In genomic region chr7:91112902-91113321, GRCh38 we compare ENCODE assay signal across 19 cellular contexts.
DNase-seq lines count a peak whose midpoint lies in the region; ATAC-seq, FAIRE-seq and TF ChIP-seq lines count a peak whose summit lies in the region.
"Had no signal": no experiment of that assay in that cellular context is flagged by ENCODE, and none has a peak within 500 bp of the region (broad histone marks: within the 10 kb centered on the region; RNA-seq: fewer than 3 reads in every experiment).

No MANE protein-coding gene starts in this region.

- H3K4me3 ChIP-seq in astrocyte (ENCODE audit: insufficient read depth, low read depth, low read length): no peak overlapping the region
- no peak overlapping the region for H3K4me3 ChIP-seq in fibroblast of villous mesenchyme (ENCODE audit: low read depth, low read length)
- H3K4me3 ChIP-seq: cardiac muscle cell, PC-9, spleen, transverse colon had no signal

- H3K9me3 Mint-ChIP-seq in astrocyte (ENCODE audit: unreplicated experiment): no peaks in the 10 kb centered on the region
- H3K9me3 Mint-ChIP-seq in activated naive CD4-positive, alpha-beta T cell treated with anti-CD3 and anti-CD28 coated beads, Interleukin-2, amount 10 ng/mL, durations not matched to agents 7 days and 5 days: no peaks in the 10 kb centered on the region
- H3K9me3 Mint-ChIP-seq: activated CD4-positive, alpha-beta T cell treated with anti-CD3 and anti-CD28 coated beads, Interleukin-2, amount 10 ng/mL, durations not matched to agents 24 days and 14 days; activated naive CD4-positive, alpha-beta T cell treated with anti-CD3 and anti-CD28 coated beads, Interleukin-2, amount 50 U/mL, for 24 hours; stimulated activated memory B cell treated with anti-CD40 and anti-IgM and Interleukin-4, amounts not matched to agents 10 μg/mL and 1 μg/mL and 100 μg/mL, for 72 hours had no signal

- H3K27me3 ChIP-seq in astrocyte (ENCODE audit: insufficient read depth, low read length): no peaks in the 10 kb centered on the region
- H3K27me3 ChIP-seq: cardiac muscle cell, spleen, transverse colon had no signal

- no peak overlapping the region for H2AFZ ChIP-seq in astrocyte (ENCODE audit: low read depth, low read length)
- H2AFZ ChIP-seq: PC-9 had no signal

- H3K79me2 ChIP-seq in astrocyte (ENCODE audit: insufficient read depth, low read length): no peaks in the 10 kb centered on the region

- H3K9me3 ChIP-seq in astrocyte (ENCODE audit: insufficient read depth, low read depth, low read length): no peaks in the 10 kb centered on the region
- H3K9me3 ChIP-seq: spleen, transverse colon had no signal

- peaks cover 6% of the 10 kb centered on the region for H3K4me1 Mint-ChIP-seq in astrocyte (ENCODE audit: low read depth, unreplicated experiment)
- no peaks in the 10 kb centered on the region for H3K4me1 Mint-ChIP-seq in activated naive CD4-positive, alpha-beta T cell treated with anti-CD3 and anti-CD28 coated beads, Interleukin-2, amount 10 ng/mL, durations not matched to agents 7 days and 5 days
- H3K4me1 Mint-ChIP-seq: activated CD4-positive, alpha-beta T cell treated with anti-CD3 and anti-CD28 coated beads, Interleukin-2, amount 10 ng/mL, durations not matched to agents 24 days and 14 days; activated naive CD4-positive, alpha-beta T cell treated with anti-CD3 and anti-CD28 coated beads, Interleukin-2, amount 50 U/mL, for 24 hours; stimulated activated memory B cell treated with anti-CD40 and anti-IgM and Interleukin-4, amounts not matched to agents 10 μg/mL and 1 μg/mL and 100 μg/mL, for 72 hours had no signal

- DNase-seq in astrocyte (ENCODE audit: low read depth) (peak; percentile 44), fibroblast of villous mesenchyme (ENCODE audit: low read depth) (peak; percentile 58), NCI-H2107 treated with DMSO at 0.1 percent for 48 hours (lab: John Stamatoyannopoulos, UW; ENCODE audit: unreplicated experiment) (no peak), substantia nigra (lab: John Stamatoyannopoulos, UW) (no peak)
- no peak for DNase-seq in activated naive CD4-positive, alpha-beta T cell treated with anti-CD3 and anti-CD28 coated beads, Interleukin-2, amount 10 ng/mL, durations not matched to agents 7 days and 5 days
- DNase-seq: activated CD4-positive, alpha-beta T cell treated with anti-CD3 and anti-CD28 coated beads, Interleukin-2, amount 10 ng/mL, durations not matched to agents 24 days and 14 days; effector CD8-positive, alpha-beta T cell; left ventricle myocardium superior; NCI-H187 treated with DMSO at 0.1 percent for 48 hours; NCI-H526 treated with DMSO at 0.1 percent for 48 hours; PC-9; spleen; transverse colon had no signal

- CTCF ChIA-PET in activated naive CD4-positive, alpha-beta T cell treated with anti-CD3 and anti-CD28 coated beads, Interleukin-2, amount 10 ng/mL, durations not matched to agents 7 days and 5 days (lab: Charles Lee): no interaction called here

- no peak for TF ChIP-seq CTCF in astrocyte (IDR thresholded peaks at IDR 0.05; ENCODE audit: insufficient read depth, low read depth, low read length)
- TF ChIP-seq CTCF in fibroblast of villous mesenchyme (IDR thresholded peaks at IDR 0.05; ENCODE audit: insufficient read depth, low read depth, low read length): no peak

- H3K4me3 Mint-ChIP-seq in astrocyte (ENCODE audit: unreplicated experiment): no peak overlapping the region
- H3K4me3 Mint-ChIP-seq in activated naive CD4-positive, alpha-beta T cell treated with anti-CD3 and anti-CD28 coated beads, Interleukin-2, amount 10 ng/mL, durations not matched to agents 7 days and 5 days: no peak overlapping the region
- H3K4me3 Mint-ChIP-seq: activated CD4-positive, alpha-beta T cell treated with anti-CD3 and anti-CD28 coated beads, Interleukin-2, amount 10 ng/mL, durations not matched to agents 24 days and 14 days; activated naive CD4-positive, alpha-beta T cell treated with anti-CD3 and anti-CD28 coated beads, Interleukin-2, amount 50 U/mL, for 24 hours; stimulated activated memory B cell treated with anti-CD40 and anti-IgM and Interleukin-4, amounts not matched to agents 10 μg/mL and 1 μg/mL and 100 μg/mL, for 72 hours had no signal

- no peaks in the 10 kb centered on the region for H3K27me3 Mint-ChIP-seq in astrocyte (ENCODE audit: low read depth, unreplicated experiment)
- no peaks in the 10 kb centered on the region for H3K27me3 Mint-ChIP-seq in activated naive CD4-positive, alpha-beta T cell treated with anti-CD3 and anti-CD28 coated beads, Interleukin-2, amount 10 ng/mL, durations not matched to agents 7 days and 5 days
- H3K27me3 Mint-ChIP-seq: activated CD4-positive, alpha-beta T cell treated with anti-CD3 and anti-CD28 coated beads, Interleukin-2, amount 10 ng/mL, durations not matched to agents 24 days and 14 days; activated naive CD4-positive, alpha-beta T cell treated with anti-CD3 and anti-CD28 coated beads, Interleukin-2, amount 50 U/mL, for 24 hours; stimulated activated memory B cell treated with anti-CD40 and anti-IgM and Interleukin-4, amounts not matched to agents 10 μg/mL and 1 μg/mL and 100 μg/mL, for 72 hours had no signal

- H3K27ac ChIP-seq in astrocyte (ENCODE audit: low read depth, low read length) (no peak overlapping the region), substantia nigra (ENCODE audit: low read depth, low read length, poor library complexity, severe bottlenecking) (no peak overlapping the region)
- H3K27ac ChIP-seq: C4-2B, cardiac muscle cell, PC-9, spleen, transverse colon had no signal

- no peak overlapping the region for H3K4me2 ChIP-seq in astrocyte (ENCODE audit: low read length)
- H3K4me2 ChIP-seq: PC-9 had no signal

- FAIRE-seq in astrocyte (lab: Jason Lieb, UNC): peak; percentile 26

- H3K36me3 ChIP-seq in astrocyte (ENCODE audit: insufficient read depth, low read length): no peaks in the 10 kb centered on the region
- H3K36me3 ChIP-seq: transverse colon had no signal

- no peaks in the 10 kb centered on the region for H4K20me1 ChIP-seq in astrocyte (ENCODE audit: insufficient read depth, low read length)

- no peak overlapping the region for H3K9ac ChIP-seq in astrocyte (ENCODE audit: low read length)

- peaks cover 4% of the 10 kb centered on the region for H3K36me3 Mint-ChIP-seq in astrocyte (ENCODE audit: low read depth, unreplicated experiment)
- H3K36me3 Mint-ChIP-seq in activated naive CD4-positive, alpha-beta T cell treated with anti-CD3 and anti-CD28 coated beads, Interleukin-2, amount 10 ng/mL, durations not matched to agents 7 days and 5 days: no peaks in the 10 kb centered on the region
- H3K36me3 Mint-ChIP-seq: activated naive CD4-positive, alpha-beta T cell treated with anti-CD3 and anti-CD28 coated beads, Interleukin-2, amount 50 U/mL, for 24 hours had no signal

- ATAC-seq in HG02870 (IDR thresholded peaks at IDR 0.05; ENCODE audit: unreplicated experiment): peak; percentile 90
- no peak for ATAC-seq in HG02970 (IDR thresholded peaks at IDR 0.05; ENCODE audit: low FRiP score, unreplicated experiment)
- ATAC-seq: left ventricle myocardium superior; stimulated activated memory B cell treated with anti-CD40 and anti-IgM and Interleukin-4, amounts not matched to agents 10 μg/mL and 1 μg/mL and 100 μg/mL, for 72 hours had no signal

- H3K27ac Mint-ChIP-seq in astrocyte (ENCODE audit: unreplicated experiment): no peak overlapping the region
- no peak overlapping the region for H3K27ac Mint-ChIP-seq in activated naive CD4-positive, alpha-beta T cell treated with anti-CD3 and anti-CD28 coated beads, Interleukin-2, amount 10 ng/mL, durations not matched to agents 7 days and 5 days
- H3K27ac Mint-ChIP-seq: activated CD4-positive, alpha-beta T cell treated with anti-CD3 and anti-CD28 coated beads, Interleukin-2, amount 10 ng/mL, durations not matched to agents 24 days and 14 days; activated naive CD4-positive, alpha-beta T cell treated with anti-CD3 and anti-CD28 coated beads, Interleukin-2, amount 50 U/mL, for 24 hours; stimulated activated memory B cell treated with anti-CD40 and anti-IgM and Interleukin-4, amounts not matched to agents 10 μg/mL and 1 μg/mL and 100 μg/mL, for 72 hours had no signal

- H3K4me1 ChIP-seq in astrocyte (ENCODE audit: insufficient read depth, low read length): no peaks in the 10 kb centered on the region
- H3K4me1 ChIP-seq: spleen, transverse colon had no signal

Comparison
In these comparisons a context has a peak if more than half of its experiments do, and no peak if none do; other contexts are left out.
1. DNase-seq: peak in astrocyte (single experiment) and fibroblast of villous mesenchyme (single experiment); none in NCI-H2107 treated with DMSO at 0.1 percent for 48 hours (single experiment), activated naive CD4-positive, alpha-beta T cell treated with anti-CD3 and anti-CD28 coated beads, Interleukin-2, amount 10 ng/mL, durations not matched to agents 7 days and 5 days (single experiment) and substantia nigra (0 of 49).